ENCODE assay signal across 1 cellular context in the genomic region with DNA sequence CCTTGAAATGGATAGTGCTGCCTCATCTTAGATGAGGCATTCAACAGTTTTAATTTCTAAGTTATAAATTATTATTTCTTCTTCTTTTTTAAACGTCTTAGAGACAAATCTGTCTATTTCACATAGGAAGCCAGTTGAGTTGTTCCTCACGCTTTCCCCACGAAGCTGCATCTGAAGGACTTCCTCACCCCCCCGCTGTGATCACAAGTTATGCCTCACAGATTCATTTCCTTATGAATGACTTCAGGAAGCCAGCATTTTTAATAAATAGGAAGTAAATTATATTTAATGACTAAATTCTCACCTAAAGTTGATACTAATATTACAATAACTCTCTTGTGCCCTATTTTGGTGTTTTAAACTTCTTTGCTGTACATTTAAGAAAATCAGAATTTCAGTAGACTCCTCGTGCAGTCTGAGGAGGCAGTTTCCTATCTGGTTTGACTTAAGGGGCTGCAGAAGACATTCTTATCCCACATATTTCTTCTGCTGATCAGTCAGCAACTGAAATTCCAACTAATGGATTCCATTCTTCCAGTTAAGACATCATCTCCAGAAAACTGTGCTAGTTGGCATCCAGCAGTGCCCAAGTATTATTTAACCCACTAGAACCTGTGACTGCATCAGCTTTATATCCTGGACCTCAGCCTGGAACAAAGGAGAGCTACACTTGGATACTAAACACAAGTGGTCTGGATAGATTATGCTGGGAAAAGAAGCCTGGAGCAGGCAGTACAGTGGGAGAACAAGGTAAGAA.
TF ChIP-seq lines count a peak whose summit lies in the region.

No MANE protein-coding gene starts in this region.

TF ChIP-seq in HepG2, 621 proteins besides CTCF, POLR2A, EP300 and RAD21 (continued from another document):
- TF ChIP-seq ZNF407 (CRISPR knock-in tag; IDR thresholded peaks at IDR 0.05; ENCODE audit: not compliant biosample characterization) (no peak), ETS1 (CRISPR knock-in tag; IDR thresholded peaks at IDR 0.05) (no peak), ERF (CRISPR knock-in tag; IDR thresholded peaks at IDR 0.05) (no peak), ZNF232 (CRISPR knock-in tag; IDR thresholded peaks at IDR 0.05; ENCODE audit: borderline replicate concordance) (no peak), ZNF782 (CRISPR knock-in tag; IDR thresholded peaks at IDR 0.05; ENCODE audit: borderline replicate concordance) (no peak), NCOA2 (CRISPR knock-in tag; IDR thresholded peaks at IDR 0.05) (no peak), ZNF652 (CRISPR knock-in tag; IDR thresholded peaks at IDR 0.05; ENCODE audit: borderline replicate concordance, low read depth) (no peak), ZIK1 (CRISPR knock-in tag; IDR thresholded peaks at IDR 0.05; ENCODE audit: borderline replicate concordance, low read depth) (no peak)
- TF ChIP-seq, protein P1, sequence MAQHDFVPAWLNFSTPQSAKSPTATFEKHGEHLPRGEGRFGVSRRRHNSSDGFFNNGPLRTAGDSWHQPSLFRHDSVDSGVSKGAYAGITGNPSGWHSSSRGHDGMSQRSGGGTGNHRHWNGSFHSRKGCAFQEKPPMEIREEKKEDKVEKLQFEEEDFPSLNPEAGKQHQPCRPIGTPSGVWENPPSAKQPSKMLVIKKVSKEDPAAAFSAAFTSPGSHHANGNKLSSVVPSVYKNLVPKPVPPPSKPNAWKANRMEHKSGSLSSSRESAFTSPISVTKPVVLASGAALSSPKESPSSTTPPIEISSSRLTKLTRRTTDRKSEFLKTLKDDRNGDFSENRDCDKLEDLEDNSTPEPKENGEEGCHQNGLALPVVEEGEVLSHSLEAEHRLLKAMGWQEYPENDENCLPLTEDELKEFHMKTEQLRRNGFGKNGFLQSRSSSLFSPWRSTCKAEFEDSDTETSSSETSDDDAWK (CRISPR knock-in tag; IDR thresholded peaks at IDR 0.05): no peak
- TF ChIP-seq, protein P2, sequence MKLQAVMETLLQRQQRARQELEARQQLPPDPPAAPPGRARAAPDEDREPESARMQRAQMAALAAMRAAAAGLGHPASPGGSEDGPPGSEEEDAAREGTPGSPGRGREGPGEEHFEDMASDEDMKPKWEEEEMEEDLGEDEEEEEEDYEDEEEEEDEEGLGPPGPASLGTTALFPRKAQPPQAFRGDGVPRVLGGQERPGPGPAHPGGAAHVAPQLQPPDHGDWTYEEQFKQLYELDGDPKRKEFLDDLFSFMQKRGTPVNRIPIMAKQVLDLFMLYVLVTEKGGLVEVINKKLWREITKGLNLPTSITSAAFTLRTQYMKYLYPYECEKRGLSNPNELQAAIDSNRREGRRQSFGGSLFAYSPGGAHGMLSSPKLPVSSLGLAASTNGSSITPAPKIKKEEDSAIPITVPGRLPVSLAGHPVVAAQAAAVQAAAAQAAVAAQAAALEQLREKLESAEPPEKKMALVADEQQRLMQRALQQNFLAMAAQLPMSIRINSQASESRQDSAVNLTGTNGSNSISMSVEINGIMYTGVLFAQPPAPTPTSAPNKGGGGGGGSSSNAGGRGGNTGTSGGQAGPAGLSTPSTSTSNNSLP (IDR thresholded peaks at IDR 0.05; ENCODE audit: low read depth, low read length): no peak
- TF ChIP-seq, protein P3, sequence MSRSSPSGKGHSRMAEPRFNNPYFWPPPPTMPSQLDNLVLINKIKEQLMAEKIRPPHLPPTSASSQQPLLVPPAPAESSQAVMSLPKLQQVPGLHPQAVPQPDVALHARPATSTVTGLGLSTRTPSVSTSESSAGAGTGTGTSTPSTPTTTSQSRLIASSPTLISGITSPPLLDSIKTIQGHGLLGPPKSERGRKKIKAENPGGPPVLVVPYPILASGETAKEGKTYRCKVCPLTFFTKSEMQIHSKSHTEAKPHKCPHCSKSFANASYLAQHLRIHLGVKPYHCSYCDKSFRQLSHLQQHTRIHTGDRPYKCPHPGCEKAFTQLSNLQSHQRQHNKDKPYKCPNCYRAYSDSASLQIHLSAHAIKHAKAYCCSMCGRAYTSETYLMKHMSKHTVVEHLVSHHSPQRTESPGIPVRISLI (CRISPR knock-in tag; IDR thresholded peaks at IDR 0.05; ENCODE audit: borderline replicate concordance): no peak
